In the genomic region with DNA sequence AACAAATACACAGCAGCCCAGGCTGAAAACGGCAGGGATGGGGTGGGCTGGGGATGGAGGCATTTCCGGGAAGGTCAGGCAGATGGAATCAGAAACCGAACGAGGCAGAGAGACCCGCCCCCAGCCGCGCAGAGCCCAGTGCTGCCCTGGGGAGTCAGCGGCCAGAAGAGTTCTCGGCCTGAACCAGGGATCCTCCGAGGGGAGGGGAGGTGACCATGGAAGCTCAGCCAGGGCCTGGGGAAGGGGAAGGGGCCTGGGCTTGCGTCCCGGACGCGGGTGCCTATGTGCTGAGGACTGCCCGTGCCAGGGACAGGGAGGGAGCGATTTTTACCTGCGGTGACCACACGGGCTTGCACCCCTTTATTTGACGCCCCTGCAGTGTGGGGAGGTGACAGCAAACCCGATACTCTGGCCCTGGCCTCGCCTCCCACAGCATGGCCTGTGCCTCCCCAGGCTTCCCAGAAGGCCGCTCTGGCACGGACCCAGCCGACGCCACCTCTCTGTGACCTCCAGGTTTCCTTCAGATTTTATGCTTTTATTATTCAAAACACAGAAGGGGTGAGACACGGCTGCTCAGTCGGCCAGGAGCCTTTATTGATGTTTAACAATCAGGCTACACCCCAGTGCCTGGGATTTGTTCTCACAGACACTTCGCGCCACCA, we compare ENCODE assay signal across 2 cellular contexts.
TF ChIP-seq lines count a peak whose summit lies in the region.

No MANE protein-coding gene starts in this region.

TF ChIP-seq in H1, 55 proteins besides CTCF, POLR2A, EP300 and RAD21:
- no peak for TF ChIP-seq BCL11A (IDR thresholded peaks at IDR 0.05; ENCODE audit: low read depth in 2 of 2, low read length in 2 of 2)
- no peak for TF ChIP-seq CTBP2 (IDR thresholded peaks at IDR 0.05; ENCODE audit: borderline replicate concordance, insufficient read depth, insufficient read length, low read length)
- TF ChIP-seq TEAD4 (IDR thresholded peaks at IDR 0.05; ENCODE audit: low read depth, low read length): no peak
- TF ChIP-seq CBX5 (IDR thresholded peaks at IDR 0.05; ENCODE audit: low read depth, low read length): no peak
- TF ChIP-seq JUND (IDR thresholded peaks at IDR 0.05; ENCODE audit: low read length): no peak
- TF ChIP-seq TCF12 (IDR thresholded peaks at IDR 0.05; ENCODE audit: low read depth, low read length): no peak
- TF ChIP-seq PHF8 (conservative IDR thresholded peaks at IDR 0.05; ENCODE audit: low read depth, low read length): no peak
- TF ChIP-seq GTF2F1 (IDR thresholded peaks at IDR 0.05; ENCODE audit: borderline replicate concordance, low read depth, low read length): no peak
TF ChIP-seq in H1: peak in this region for 0.

TF ChIP-seq in liver, 16 proteins besides CTCF, POLR2A, EP300 and RAD21:
- TF ChIP-seq JUND (IDR thresholded peaks at IDR 0.05): no peak
- TF ChIP-seq, protein P1, sequence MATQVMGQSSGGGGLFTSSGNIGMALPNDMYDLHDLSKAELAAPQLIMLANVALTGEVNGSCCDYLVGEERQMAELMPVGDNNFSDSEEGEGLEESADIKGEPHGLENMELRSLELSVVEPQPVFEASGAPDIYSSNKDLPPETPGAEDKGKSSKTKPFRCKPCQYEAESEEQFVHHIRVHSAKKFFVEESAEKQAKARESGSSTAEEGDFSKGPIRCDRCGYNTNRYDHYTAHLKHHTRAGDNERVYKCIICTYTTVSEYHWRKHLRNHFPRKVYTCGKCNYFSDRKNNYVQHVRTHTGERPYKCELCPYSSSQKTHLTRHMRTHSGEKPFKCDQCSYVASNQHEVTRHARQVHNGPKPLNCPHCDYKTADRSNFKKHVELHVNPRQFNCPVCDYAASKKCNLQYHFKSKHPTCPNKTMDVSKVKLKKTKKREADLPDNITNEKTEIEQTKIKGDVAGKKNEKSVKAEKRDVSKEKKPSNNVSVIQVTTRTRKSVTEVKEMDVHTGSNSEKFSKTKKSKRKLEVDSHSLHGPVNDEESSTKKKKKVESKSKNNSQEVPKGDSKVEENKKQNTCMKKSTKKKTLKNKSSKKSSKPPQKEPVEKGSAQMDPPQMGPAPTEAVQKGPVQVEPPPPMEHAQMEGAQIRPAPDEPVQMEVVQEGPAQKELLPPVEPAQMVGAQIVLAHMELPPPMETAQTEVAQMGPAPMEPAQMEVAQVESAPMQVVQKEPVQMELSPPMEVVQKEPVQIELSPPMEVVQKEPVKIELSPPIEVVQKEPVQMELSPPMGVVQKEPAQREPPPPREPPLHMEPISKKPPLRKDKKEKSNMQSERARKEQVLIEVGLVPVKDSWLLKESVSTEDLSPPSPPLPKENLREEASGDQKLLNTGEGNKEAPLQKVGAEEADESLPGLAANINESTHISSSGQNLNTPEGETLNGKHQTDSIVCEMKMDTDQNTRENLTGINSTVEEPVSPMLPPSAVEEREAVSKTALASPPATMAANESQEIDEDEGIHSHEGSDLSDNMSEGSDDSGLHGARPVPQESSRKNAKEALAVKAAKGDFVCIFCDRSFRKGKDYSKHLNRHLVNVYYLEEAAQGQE (IDR thresholded peaks at IDR 0.05): no peak
- peak; percentile 39 for TF ChIP-seq NR2F2 (IDR thresholded peaks at IDR 0.05)
- TF ChIP-seq SP1 (IDR thresholded peaks at IDR 0.05): no peak
- no peak for TF ChIP-seq HNF4G (IDR thresholded peaks at IDR 0.05)
- TF ChIP-seq HNF4A (conservative IDR thresholded peaks at IDR 0.05): no peak
